ENCODE assay signal across 18 cellular contexts in the genomic region with DNA sequence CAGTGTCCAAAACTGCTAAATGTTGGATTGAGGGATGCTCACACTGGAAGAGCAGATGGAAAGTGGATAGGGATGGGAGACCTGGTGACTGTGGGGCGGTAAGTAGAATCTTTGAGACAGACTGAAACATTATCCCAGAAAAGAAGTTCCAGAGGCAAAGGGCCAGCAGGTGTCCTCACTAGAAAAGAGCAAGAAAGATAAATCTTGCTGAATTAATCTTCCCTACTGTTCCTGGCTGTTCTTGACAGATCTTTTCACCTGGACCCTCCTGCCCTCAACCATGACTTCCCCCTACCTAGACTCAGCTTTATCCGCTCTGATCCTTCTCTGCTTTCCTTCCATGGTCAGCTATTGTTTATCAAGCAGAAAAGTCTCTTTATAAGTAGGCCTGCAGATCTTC.
"Had no signal": no experiment of that assay in that cellular context is flagged by ENCODE, and none has a peak within 500 bp of the region (broad histone marks: within the 10 kb centered on the region; RNA-seq: fewer than 3 reads in every experiment).

No MANE protein-coding gene starts in this region.

- DNase-seq: activated CD8-positive, alpha-beta memory T cell treated with anti-CD3 and anti-CD28 coated beads for 24 hours; activated CD8-positive, alpha-beta memory T cell treated with anti-CD3 and anti-CD28 coated beads, Interleukin-2, amount 50 U/mL, for 48 hours; activated effector memory CD4-positive, alpha-beta T cell treated with anti-CD3 and anti-CD28 coated beads, Interleukin-2, amount 50 U/mL, for 16 hours; activated naive CD4-positive, alpha-beta T cell treated with anti-CD3 and anti-CD28 coated beads, Interleukin-2, amount 50 U/mL, for 16 hours; activated T-cell treated with anti-CD3 and anti-CD28 coated beads, Interleukin-2, amount 50 U/mL, for 48 hours; aorta; hypothalamus; islet precursor cell; left colon; lower lobe of right lung; natural killer cell; stimulated activated naive CD8-positive, alpha-beta T cell treated with anti-CD3 and anti-CD28 coated beads, Interleukin-15, amount 100 ng/mL, for 72 hours; T-helper 9 cell; trophoblast cell had no signal

- H3K4me1 ChIP-seq: parathyroid adenoma, suprapubic skin had no signal

- H3K79me2 ChIP-seq: parathyroid adenoma had no signal

- H3K36me3 ChIP-seq: lower lobe of right lung, suprapubic skin had no signal

- ATAC-seq: activated CD4-positive, CD25-positive, alpha-beta regulatory T cell treated with anti-CD3 and anti-CD28 coated beads, Interleukin-2, amount 50 U/mL, for 24 hours; left colon; lower lobe of right lung; natural killer cell; stimulated activated naive CD8-positive, alpha-beta T cell treated with anti-CD3 and anti-CD28 coated beads, Interleukin-15, amount 100 ng/mL, for 72 hours had no signal

- H3K9ac ChIP-seq: parathyroid adenoma had no signal

- H3K4me3 ChIP-seq: coronary artery, lower lobe of right lung, suprapubic skin had no signal

- H3K27ac ChIP-seq: coronary artery, lower lobe of right lung, parathyroid adenoma, suprapubic skin had no signal

- H3K9me3 ChIP-seq: lower lobe of right lung, suprapubic skin had no signal

- H3K27me3 ChIP-seq: suprapubic skin had no signal

- H2AFZ ChIP-seq: parathyroid adenoma had no signal
